Comparison of ENCODE assay signal across 12 cellular contexts in genomic region chr6:53312355-53312754, GRCh38. TPM values are rescaled to one million over a fixed set of nuclear protein-coding genes. Genes with fewer than 3 reads are reported as not detected.
A peak's percentile ranks its signal among the peaks of the same experiment; 100 is the strongest.
DNase-seq lines count a peak whose midpoint lies in the region; ATAC-seq and TF ChIP-seq lines count a peak whose summit lies in the region.
"Had no signal": no experiment of that assay in that cellular context is flagged by ENCODE, and none has a peak within 500 bp of the region (broad histone marks: within the 10 kb centered on the region; RNA-seq: fewer than 3 reads in every experiment).

No MANE protein-coding gene starts in this region.

- no peak overlapping the region for H3K27ac Mint-ChIP-seq in GM23338
- H3K27ac Mint-ChIP-seq: mesothelial cell of epicardium had no signal

- intact Hi-C loops in Panc1 (cut with micrococcal nuclease; ENCODE audit: unreplicated experiment) = no loop called here
- intact Hi-C loops in mucosa of descending colon (cut with DNase I, micrococcal nuclease) = no loop called here

- no peaks in the 10 kb centered on the region for H3K27me3 Mint-ChIP-seq in GM23338 (ENCODE audit: insufficient read depth, low read depth, poor library complexity)

- H3K4me1 ChIP-seq in GM23338 (ENCODE audit: insufficient read depth) (peaks cover 28% of the 10 kb centered on the region), Panc1 (ENCODE audit: control insufficient read depth, insufficient read depth, low read length) (peaks cover 93% of the 10 kb centered on the region), mucosa of descending colon (ENCODE audit: low read depth) (no peaks in the 10 kb centered on the region), smooth muscle cell (ENCODE audit: low read depth) (peaks cover 13% of the 10 kb centered on the region)

- peaks cover 48% of the 10 kb centered on the region for H3K4me1 Mint-ChIP-seq in GM23338

- no peak overlapping the region for H2AFZ ChIP-seq in GM23338
- H2AFZ ChIP-seq in smooth muscle cell (ENCODE audit: low read depth) = no peak overlapping the region

- H3K9me3 ChIP-seq in Panc1 (ENCODE audit: control insufficient read depth, insufficient read depth, low read depth, low read length) (no peaks in the 10 kb centered on the region), mucosa of descending colon (no peaks in the 10 kb centered on the region), smooth muscle cell (replicated peaks; ENCODE audit: low read depth) (no peaks in the 10 kb centered on the region)
- H3K9me3 ChIP-seq: right lobe of liver had no signal

- H3K9me2 ChIP-seq in GM23338 (ENCODE audit: insufficient read depth) = no peaks in the 10 kb centered on the region

- in situ Hi-C loops in Panc1 (cut with HindIII; ENCODE audit: low pct_unique_long_range_greater_than_20kb, low sequenced_read_pairs) = no loop called here

- H3K27me3 ChIP-seq in GM23338 (ENCODE audit: insufficient read depth) (no peaks in the 10 kb centered on the region), Panc1 (ENCODE audit: control insufficient read depth, insufficient read depth, low read length) (no peaks in the 10 kb centered on the region), smooth muscle cell (ENCODE audit: low read depth) (no peaks in the 10 kb centered on the region)
- H3K27me3 ChIP-seq: right lobe of liver had no signal

- CTCF ChIA-PET in Panc1 (lab: Charles Lee) = no interaction called here

- H3K9me3 Mint-ChIP-seq in GM23338 = no peaks in the 10 kb centered on the region

- H4K20me1 ChIP-seq in GM23338 (replicated peaks; ENCODE audit: insufficient read depth) (peaks cover 71% of the 10 kb centered on the region), smooth muscle cell (ENCODE audit: low read depth) (peaks cover 100% of the 10 kb centered on the region)

- TF ChIP-seq CTCF in GM23338 (conservative IDR thresholded peaks at IDR 0.05; ENCODE audit: low read depth in 2 of 2) (no peak), Panc1 (IDR thresholded peaks at IDR 0.05) (no peak), mucosa of descending colon (IDR thresholded peaks at IDR 0.05) (no peak), smooth muscle cell (IDR thresholded peaks at IDR 0.05; ENCODE audit: borderline replicate concordance, insufficient read depth, poor library complexity, severe bottlenecking) (no peak)

- BruUV-seq in Panc1 (replicated peaks; lab: Mats Ljungman, UMichigan) = no TSS peak

- ATAC-seq in GM18498 (IDR thresholded peaks at IDR 0.05; ENCODE audit: unreplicated experiment) = peak; percentile 36
- no peak for ATAC-seq in GM23338
- ATAC-seq in Panc1 = no peak
- ATAC-seq in mucosa of descending colon = peak; percentile 58

- H3K36me3 ChIP-seq in GM23338 (ENCODE audit: insufficient read depth) = no peaks in the 10 kb centered on the region; the same call in 1 of the 2 replicates
- H3K36me3 ChIP-seq in Panc1 (ENCODE audit: control insufficient read depth, insufficient read depth, low read length) = no peaks in the 10 kb centered on the region
- H3K36me3 ChIP-seq in mucosa of descending colon (ENCODE audit: low read depth) = no peaks in the 10 kb centered on the region
- no peaks in the 10 kb centered on the region for H3K36me3 ChIP-seq in smooth muscle cell (ENCODE audit: low read depth)
- H3K36me3 ChIP-seq: right lobe of liver had no signal

- POLR2A ChIA-PET in Panc1 (lab: Charles Lee) = no interaction called here

- peaks cover 4% of the 10 kb centered on the region; the same call in 2 of the 3 replicates for H3K36me3 Mint-ChIP-seq in GM23338 (ENCODE audit: low read depth)

- H3K9ac ChIP-seq in smooth muscle cell (ENCODE audit: low read depth) = no peak overlapping the region

- DNase-seq in GM23338 (ENCODE audit: low spot score) = no peak
- DNase-seq in Panc1 (ENCODE audit: low read depth, low spot score) = no peak
- no peak for DNase-seq in mucosa of descending colon
- no peak for DNase-seq in AG20443 (ENCODE audit: low spot score)
- DNase-seq in kidney glomerular epithelial cell (lab: John Stamatoyannopoulos, UW) = no peak
- DNase-seq in inferior parietal cortex (ENCODE audit: extremely low spot score) = no peak
- no peak for DNase-seq in smooth muscle cell (lab: John Stamatoyannopoulos, UW; ENCODE audit: unreplicated experiment)
- DNase-seq: activated naive CD4-positive, alpha-beta T cell; right lobe of liver; T-helper 9 cell had no signal

- H3K4me2 ChIP-seq in GM23338 (no peak overlapping the region), smooth muscle cell (no peak overlapping the region)

- H3F3A ChIP-seq in GM23338 (replicated peaks; ENCODE audit: low read depth) (no peaks in the 10 kb centered on the region), smooth muscle cell (ENCODE audit: low read depth) (peaks cover 7% of the 10 kb centered on the region)

- no peak overlapping the region for H3K4me3 Mint-ChIP-seq in GM23338
- H3K4me3 Mint-ChIP-seq: mesothelial cell of epicardium had no signal

- peak overlapping the region; percentile 28; the same call in 1 of the 2 replicates for H3K27ac ChIP-seq in GM23338 (ENCODE audit: low read depth)
- peak overlapping the region; percentile 68 for H3K27ac ChIP-seq in Panc1 (ENCODE audit: low read length)
- H3K27ac ChIP-seq in smooth muscle cell (ENCODE audit: low read depth) = no peak overlapping the region
- H3K27ac ChIP-seq: right lobe of liver had no signal

- H3K4me3 ChIP-seq in GM23338 = no peak overlapping the region
- H3K4me3 ChIP-seq in Panc1 (ENCODE audit: low read depth in 2 of 2, low read length in 2 of 2) = no peak overlapping the region
- no peak overlapping the region for H3K4me3 ChIP-seq in mucosa of descending colon
- H3K4me3 ChIP-seq in smooth muscle cell = no peak overlapping the region
- H3K4me3 ChIP-seq: right lobe of liver had no signal

- 58% methylated on average over 2 of the region's 2 CpGs for WGBS in smooth muscle cell (ENCODE audit: low lambda C conversion rate)

- H3K79me2 ChIP-seq in GM23338 (replicated peaks; ENCODE audit: insufficient read depth) (peaks cover 100% of the 10 kb centered on the region), smooth muscle cell (ENCODE audit: low read depth) (peaks cover 88% of the 10 kb centered on the region)

TF ChIP-seq in GM23338, 12 proteins besides CTCF, POLR2A, EP300 and RAD21 (continues in another document):
- TF ChIP-seq NANOG (IDR thresholded peaks at IDR 0.05; ENCODE audit: borderline replicate concordance) (no peak), EZH2phosphoT487 (IDR thresholded peaks at IDR 0.05; ENCODE audit: unreplicated experiment) (no peak), ETS1 (IDR thresholded peaks at IDR 0.05) (no peak), ZNF331 (CRISPR knock-in tag; IDR thresholded peaks at IDR 0.05; ENCODE audit: low read depth) (no peak)

RNA-seq across cellular contexts. Expression of gene ELOVL5, which starts 36.4 kb away (rescaled TPM):
- 169 and 180 TPM in 2 replicates for total RNA-seq in GM23338 (2014; rRNA removed; shearing (Covaris generic))
- polyA plus RNA-seq in GM23338 (2016; fragmentation: Nextera tagmentation; extraction: Ambion mirVana) = 66.9 and 83.3 TPM in 2 replicates
- 218 TPM for total RNA-seq in Panc1 (2021; ENCODE audit: unreplicated experiment)
- 111 TPM for polyA plus RNA-seq in Panc1 (2012; ENCODE audit: insufficient read length)
- total RNA-seq in mucosa of descending colon = 10 to 100 TPM; 11.5 to 60.6 (median 27.5) TPM
- total RNA-seq in smooth muscle cell = 79.2 and 97.2 TPM in 2 replicates
- polyA plus RNA-seq in smooth muscle cell = 58.8 and 71.9 TPM in 2 replicates

Comparison
In these comparisons a context has a peak if more than half of its experiments do, and no peak if none do; other contexts are left out.
1. ATAC-seq: peak in GM18498 (single experiment) and mucosa of descending colon (single experiment); none in GM23338 (single experiment) and Panc1 (single experiment).